Comparison of ENCODE assay signal across 36 cellular contexts in the genomic region with DNA sequence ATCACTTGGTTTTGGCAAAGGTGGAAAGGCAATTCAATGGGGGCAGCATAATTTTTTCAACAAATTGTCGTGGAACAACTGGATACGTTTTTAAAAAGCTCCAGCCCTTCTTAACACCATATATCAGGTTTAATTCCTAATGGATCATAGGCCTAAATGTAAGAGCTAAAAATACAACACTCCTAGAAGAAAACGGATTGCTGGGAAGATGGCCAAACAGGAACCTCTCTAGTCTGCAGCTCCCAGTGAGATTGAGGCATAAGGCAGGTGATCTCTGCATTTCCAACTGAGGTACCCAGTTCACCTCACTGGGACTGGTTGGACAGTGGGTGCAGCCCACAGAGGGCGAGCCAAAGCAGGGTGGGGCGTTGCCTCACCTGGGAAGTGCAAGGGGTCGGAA. TPM values are rescaled to one million over a fixed set of nuclear protein-coding genes. Genes with fewer than 3 reads are reported as not detected.
"Had no signal": no experiment of that assay in that cellular context is flagged by ENCODE, and none has a peak within 500 bp of the region (broad histone marks: within the 10 kb centered on the region; RNA-seq: fewer than 3 reads in every experiment).

No MANE protein-coding gene starts in this region.

- H3K4me1 ChIP-seq: SJCRH30 had no signal

- ATAC-seq: activated CD8-positive, alpha-beta memory T cell treated with anti-CD3 and anti-CD28 coated beads, Interleukin-2, amount 10 ng/mL, durations not matched to agents 7 days and 5 days; activated naive CD8-positive, alpha-beta T cell treated with anti-CD3 and anti-CD28 coated beads, Interleukin-2, amount 50 U/mL, for 24 hours; Right ventricle myocardium inferior had no signal

- H3K9me3 ChIP-seq: SJCRH30 had no signal

- H3K27ac ChIP-seq: brain microvascular endothelial cell, RWPE1, SJCRH30, SK-N-MC, WERI-Rb-1 had no signal

- H3K27me3 ChIP-seq: brain microvascular endothelial cell, SJCRH30 had no signal

- H3K4me3 ChIP-seq: SJCRH30, SK-N-MC had no signal

- DNase-seq: activated CD4-positive, alpha-beta memory T cell treated with anti-CD3 and anti-CD28 coated beads, Interleukin-2, amount 10 ng/mL, durations not matched to agents 7 days and 5 days; activated CD4-positive, alpha-beta T cell treated with anti-CD3 and anti-CD28 coated beads for 1 hour; activated CD4-positive, alpha-beta T cell treated with anti-CD3 and anti-CD28 coated beads for 48 hours; activated CD4-positive, CD25-positive, alpha-beta regulatory T cell; activated CD8-positive, alpha-beta memory T cell treated with anti-CD3 and anti-CD28 coated beads for 24 hours; activated CD8-positive, alpha-beta memory T cell treated with anti-CD3 and anti-CD28 coated beads, Interleukin-2, amount 50 U/mL, for 48 hours; activated effector memory CD4-positive, alpha-beta T cell treated with Interleukin-2 at 50 U/mL for 16 hours; activated naive CD4-positive, alpha-beta T cell treated with anti-CD3 and anti-CD28 coated beads, Interleukin-2, amount 10 ng/mL, durations not matched to agents 7 days and 5 days; activated naive CD8-positive, alpha-beta T cell treated with anti-CD3 and anti-CD28 coated beads, Interleukin-2, amount 50 U/mL, for 24 hours; activated T-cell treated with anti-CD3 and anti-CD28 coated beads, Interleukin-2, amount 50 U/mL, for 48 hours; anterior cingulate cortex; brain microvascular endothelial cell; central memory CD4-positive, alpha-beta T cell; Kasumi-1; KG1; MM.1S; MV-4-11; NCI-H1092; NCI-H1436 treated with DMSO at 0.1 percent for 48 hours; NCI-H1694 treated with DMSO at 0.1 percent for 48 hours; NCI-H2029 treated with DMSO at 0.1 percent for 48 hours; NCI-H2107; NCI-H2171; NCI-H510A treated with DMSO at 0.1 percent for 48 hours; NCI-H526 treated with DMSO at 0.1 percent for 48 hours; NCI-H774; SJCRH30; T1000; WERI-Rb-1 had no signal

RNA-seq across cellular contexts. Expression of a gene that starts 32.4 kb away (rescaled TPM):
- total RNA-seq: activated CD4-positive, alpha-beta memory T cell treated with anti-CD3 and anti-CD28 coated beads, Interleukin-2, amount 10 ng/mL, durations not matched to agents 7 days and 5 days; activated CD8-positive, alpha-beta memory T cell treated with anti-CD3 and anti-CD28 coated beads, Interleukin-2, amount 10 ng/mL, durations not matched to agents 7 days and 5 days; chondrocyte; Right ventricle myocardium inferior; SJCRH30; T-helper 1 cell treated with Interleukin-12 subunit alpha and Interleukin-12 subunit beta and Interleukin-4 antibody, amounts not matched to agents 30 ng/mL and 1 ng/mL, for 36 hours; T-helper 2 cell treated with Interferon-gamma antibody and Interleukin-4, amounts not matched to agents 100 ng/mL and 5 ng/mL, for 36 hours had no signal

RNA-seq across cellular contexts. Expression of a gene that starts 50.9 kb away (rescaled TPM):
- total RNA-seq: activated CD4-positive, alpha-beta memory T cell treated with anti-CD3 and anti-CD28 coated beads, Interleukin-2, amount 10 ng/mL, durations not matched to agents 7 days and 5 days; activated CD8-positive, alpha-beta memory T cell treated with anti-CD3 and anti-CD28 coated beads, Interleukin-2, amount 10 ng/mL, durations not matched to agents 7 days and 5 days; chondrocyte; Right ventricle myocardium inferior; SJCRH30; T-helper 1 cell treated with Interleukin-12 subunit alpha and Interleukin-12 subunit beta and Interleukin-4 antibody, amounts not matched to agents 30 ng/mL and 1 ng/mL, for 36 hours; T-helper 2 cell treated with Interferon-gamma antibody and Interleukin-4, amounts not matched to agents 100 ng/mL and 5 ng/mL, for 36 hours had no signal
